8 cellular contexts compared by ENCODE assay signal in the genomic region with DNA sequence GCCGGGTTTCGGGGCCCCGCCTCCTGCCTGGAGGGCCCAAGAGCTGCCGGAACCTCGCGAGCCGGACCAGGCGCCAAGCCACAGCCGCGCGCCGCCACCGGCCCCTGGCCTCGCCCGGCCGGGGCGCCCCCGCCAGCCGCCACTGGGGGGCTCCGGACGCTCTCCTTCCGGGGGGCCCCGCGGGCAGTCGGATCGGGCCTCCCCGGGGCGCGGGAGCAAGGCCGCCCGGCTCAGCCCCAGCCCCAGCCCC. TPM values are rescaled to one million over a fixed set of nuclear protein-coding genes. Genes with fewer than 3 reads are reported as not detected.
DNase-seq lines count a peak whose midpoint lies in the region; ATAC-seq and TF ChIP-seq lines count a peak whose summit lies in the region.

No MANE protein-coding gene starts in this region.

- in situ Hi-C loops in mammary epithelial cell (cut with MboI; ENCODE audit: low sequenced_read_pairs in 2 of 2) = no loop called here

- peak overlapping the region; percentile 96 for H2AFZ ChIP-seq in mammary epithelial cell (ENCODE audit: low read depth, low read length)

- ATAC-seq in HG03039 (IDR thresholded peaks at IDR 0.05; ENCODE audit: unreplicated experiment) (peak; percentile 48), left colon (peak; percentile 57)

- H3K79me2 ChIP-seq in mammary epithelial cell (ENCODE audit: insufficient read depth, low read length) = no peaks in the 10 kb centered on the region

- peak overlapping the region; percentile 99 for H3K27ac ChIP-seq in A673 (ENCODE audit: low read depth, low read length, poor library complexity, severe bottlenecking)
- H3K27ac ChIP-seq in mammary epithelial cell (ENCODE audit: insufficient read depth, low read depth, low read length) = peak overlapping the region; percentile 87

- dilution Hi-C loops in mammary epithelial cell (cut with HindIII; ENCODE audit: low sequenced_read_pairs) = no loop called here

- POLR2A ChIA-PET in A673 (lab: Charles Lee; ENCODE audit: low non-redundant PET) = interaction anchor here (0.6 kb wide), 1 partner anchor 523 kb away, joined by 3 read pairs; no protein-coding TSS in a partner anchor

- no peak; the same call in 1 of the 2 replicates for TF ChIP-seq CTCF in A673 (conservative IDR thresholded peaks at IDR 0.05; ENCODE audit: low read depth, low read length)
- no peak for TF ChIP-seq CTCF in mammary epithelial cell (conservative IDR thresholded peaks at IDR 0.05 in 1 of 2, IDR thresholded peaks at IDR 0.05 in 1 of 2; ENCODE audit: extremely low read depth in 1 of 2, insufficient read depth in 1 of 2, low read depth in 1 of 2, low read length in 2 of 2)

- H3K4me3 ChIP-seq in A673 (ENCODE audit: low read depth, low read length, poor library complexity, severe bottlenecking) (peak overlapping the region; percentile 75), mammary epithelial cell (replicated peaks in 1 of 3; ENCODE audit: insufficient read depth in 1 of 3, low read depth in 2 of 3, low read length in 3 of 3) (peak overlapping the region; percentile 54 to 70 (median 66))

- intact Hi-C loops in A673 (cut with micrococcal nuclease; ENCODE audit: unreplicated experiment) = loop anchor here (1.0 kb wide), 1 partner anchor 314 kb away; no protein-coding TSS in a partner anchor
- intact Hi-C loops in mammary epithelial cell (cut with micrococcal nuclease) = loop anchor here (5.0 kb wide), 1 partner anchor 312 kb away; no protein-coding TSS in a partner anchor
- intact Hi-C loops in left colon (cut with DNase I, micrococcal nuclease) = no loop called here

- H3K9me3 ChIP-seq in A673 (ENCODE audit: low read depth, low read length, poor library complexity, severe bottlenecking) (no peaks in the 10 kb centered on the region), mammary epithelial cell (replicated peaks; ENCODE audit: insufficient read depth, low read length) (no peaks in the 10 kb centered on the region)

- peak overlapping the region; percentile 87 for H3K4me2 ChIP-seq in mammary epithelial cell (ENCODE audit: insufficient read depth, low read depth, low read length)

- no TSS peak for BruUV-seq in A673 (replicated peaks; lab: Mats Ljungman, UMichigan)
- BruUV-seq in mammary epithelial cell (replicated peaks; lab: Mats Ljungman, UMichigan) = no TSS peak

- H3K27me3 ChIP-seq in A673 (replicated peaks; ENCODE audit: insufficient read depth, low read depth, low read length, poor library complexity) (no peaks in the 10 kb centered on the region), mammary epithelial cell (ENCODE audit: insufficient read depth, low read length) (no peaks in the 10 kb centered on the region)

- peak overlapping the region; percentile 81 for H3K9ac ChIP-seq in mammary epithelial cell (ENCODE audit: insufficient read depth, low read length)

- no peaks in the 10 kb centered on the region for H3K36me3 ChIP-seq in A673 (ENCODE audit: insufficient read depth, low read length, poor library complexity, severe bottlenecking)
- H3K36me3 ChIP-seq in mammary epithelial cell (ENCODE audit: insufficient read depth, low read length) = no peaks in the 10 kb centered on the region

- DNase-seq in A673 (ENCODE audit: low spot score) (peak; percentile 77), GDM1 (lab: John Stamatoyannopoulos, UW) (peak; percentile 73), RKO (ENCODE audit: low spot score) (peak; percentile 87), mammary epithelial cell (peak; percentile 63), left colon (peak; percentile 79 to 85), kidney glomerular epithelial cell (lab: John Stamatoyannopoulos, UW) (no peak)
- DNase-seq in stimulated activated CD8-positive, alpha-beta memory T cell treated with anti-CD3 and anti-CD28 coated beads, Interleukin-4, amount 100 ng/mL, for 48 hours = peak; percentile 73

- H4K20me1 ChIP-seq in mammary epithelial cell (ENCODE audit: insufficient read depth, low read length) = no peaks in the 10 kb centered on the region

- H3K4me1 ChIP-seq in A673 (ENCODE audit: insufficient read depth, low read length, poor library complexity, severe bottlenecking) (peaks cover under 1% of the 10 kb centered on the region), mammary epithelial cell (ENCODE audit: insufficient read depth, low read length) (peaks cover 16% of the 10 kb centered on the region)

- CTCF ChIA-PET in A673 (lab: Charles Lee) = interaction anchor here (0.6 to 0.7 kb wide), 2 partner anchors 111 to 308 kb away, joined by 3 to 4 read pairs; no protein-coding TSS in a partner anchor
- CTCF ChIA-PET in mammary epithelial cell (lab: Charles Lee; ENCODE audit: low non-redundant PET) = interaction anchor here (0.5 kb wide), 1 partner anchor 62 kb away, joined by 31 read pairs; no protein-coding TSS in a partner anchor

- 0% methylated on average over 2 of the region's 31 CpGs for WGBS in mammary epithelial cell (ENCODE audit: low coverage, missing lambda C conversion rate)

RNA-seq across cellular contexts. Expression of gene HAAO, which starts 17.4 kb away (rescaled TPM):
- 2.4 and 3.6 TPM in 2 replicates for total RNA-seq in A673 (2021)
- total RNA-seq in mammary epithelial cell = under 1 TPM in 1 of 2 donors, not detected in 1; 0.67 TPM
- not detected for polyA plus RNA-seq in mammary epithelial cell
- not detected for polyA minus RNA-seq in mammary epithelial cell
- 10 to 100 TPM; 18.9 to 19.2 TPM for total RNA-seq in left colon

RNA-seq across cellular contexts. Expression of gene OXER1, which starts 45.9 kb away (rescaled TPM):
- 0.46 and 0.90 TPM in 2 replicates for total RNA-seq in A673 (2021)
- under 1 TPM in 1 of 2 donors, not detected in 1; 0.17 TPM for total RNA-seq in mammary epithelial cell
- not detected for polyA plus RNA-seq in mammary epithelial cell
- not detected for polyA minus RNA-seq in mammary epithelial cell
- total RNA-seq in left colon = 1 to 10 TPM; 2.9 to 4.1 TPM

Comparison
In these comparisons a context has a peak if more than half of its experiments do, and no peak if none do; other contexts are left out.
1. intact Hi-C loops: an anchor here in A673 (1.0 kb wide) and mammary epithelial cell (5.0 kb wide); none called in left colon.